Comparison of ENCODE assay signal across 8 cellular contexts in genomic region chr6:33323623-33323948, GRCh38. TPM values are rescaled to one million over a fixed set of nuclear protein-coding genes. Genes with fewer than 3 reads are reported as not detected.
DNase-seq lines count a peak whose midpoint lies in the region; ATAC-seq and TF ChIP-seq lines count a peak whose summit lies in the region.

No MANE protein-coding gene starts in this region.

- peak overlapping the region; percentile 83 for H3K4me3 ChIP-seq in adipocyte (ENCODE audit: low read length)
- peak overlapping the region; percentile 41 for H3K4me3 ChIP-seq in lung

- peak overlapping the region; percentile 77 to 82 for H3K27ac ChIP-seq in lung (ENCODE audit: low read depth in 1 of 2, low read length in 1 of 2)

- H3K9me3 ChIP-seq in adipocyte (ENCODE audit: control insufficient read depth, low read length) (no peaks in the 10 kb centered on the region), lung (ENCODE audit: control insufficient read depth in 2 of 2, insufficient read depth in 1 of 2, low read length in 1 of 2) (no peaks in the 10 kb centered on the region)

- TF ChIP-seq POLR2A in GM18505 (IDR thresholded peaks at IDR 0.05; ENCODE audit: borderline replicate concordance, extremely low read depth, insufficient read depth, insufficient read length) = no peak

- WGBS in lung, 2 donors = 1 to 3% methylated on average over 12 of the region's 12 CpGs

- H3K27me3 ChIP-seq in adipocyte (replicated peaks; ENCODE audit: control insufficient read depth, insufficient read depth, low read length) (no peaks in the 10 kb centered on the region), lung (ENCODE audit: control insufficient read depth, insufficient read depth) (no peaks in the 10 kb centered on the region)

- peak; percentile 4 for ATAC-seq in GM18505 (IDR thresholded peaks at IDR 0.05; ENCODE audit: unreplicated experiment)
- ATAC-seq in HG03521 (IDR thresholded peaks at IDR 0.05; ENCODE audit: unreplicated experiment) = peak; percentile 4
- no peak for ATAC-seq in lung (ENCODE audit: insufficient read depth, low FRiP score)

- H3K9ac ChIP-seq in adipocyte (ENCODE audit: low read length) = peak overlapping the region; percentile 84

- TF ChIP-seq CTCF in lung (IDR thresholded peaks at IDR 0.05; ENCODE audit: control extremely low read depth, extremely low read depth) = no peak

- DNase-seq in adipocyte (ENCODE audit: low read depth) = no peak
- no peak for DNase-seq in lung (ENCODE audit: low spot score)
- DNase-seq in GM03348 (ENCODE audit: low spot score) = no peak
- no peak for DNase-seq in stimulated activated CD4-positive, alpha-beta T cell treated with anti-CD3 and anti-CD28 coated beads, Interleukin-2, amount 100 ng/mL, for 24 hours
- no peak for DNase-seq in NCI-H446 treated with DMSO at 0.1 percent for 48 hours (lab: John Stamatoyannopoulos, UW)
- no peak for DNase-seq in DMS153 treated with DMSO at 0.1 percent for 48 hours (lab: John Stamatoyannopoulos, UW; ENCODE audit: unreplicated experiment)

- H3K36me3 ChIP-seq in adipocyte (ENCODE audit: control insufficient read depth, insufficient read depth, low read length, severe bottlenecking) (peaks cover 13% of the 10 kb centered on the region), lung (ENCODE audit: control insufficient read depth in 2 of 2, insufficient read depth in 2 of 2, low read length in 2 of 2) (peaks cover 4 to 26% of the 10 kb centered on the region in 2 donors)

- H3K4me1 ChIP-seq in adipocyte (ENCODE audit: control insufficient read depth, insufficient read depth, low read length) = peaks cover 44% of the 10 kb centered on the region
- peaks cover 3 to 24% of the 10 kb centered on the region in 2 donors for H3K4me1 ChIP-seq in lung (ENCODE audit: control insufficient read depth in 2 of 2, insufficient read depth in 2 of 2, low read length in 2 of 2)

RNA-seq across cellular contexts. Expression of gene DAXX, which starts 0.8 kb away (rescaled TPM):
- 10 to 100 TPM; 23.8 to 38.5 TPM for total RNA-seq in lung
- polyA plus RNA-seq in lung = 10 to 100 TPM; 32.8 to 36.3 TPM

RNA-seq across cellular contexts. Expression of gene ZBTB22, which starts 6.0 kb away (rescaled TPM):
- 10 to 100 TPM; 22.5 to 25.7 TPM for total RNA-seq in lung
- 10 to 100 TPM; 16.4 to 19.2 TPM for polyA plus RNA-seq in lung

RNA-seq across cellular contexts. Expression of gene TAPBP, which starts 9.7 kb away (rescaled TPM):
- 100 to 1,000 TPM; 155 to 241 TPM for total RNA-seq in lung
- 10 to 100 TPM; 78.7 to 78.9 TPM for polyA plus RNA-seq in lung

RNA-seq across cellular contexts. Expression of gene RGL2, which starts 24.8 kb away (rescaled TPM):
- total RNA-seq in lung = 10 to 100 TPM; 74.7 to 93.7 TPM
- polyA plus RNA-seq in lung = 10 to 100 TPM; 72.2 to 75.4 TPM

RNA-seq across cellular contexts. Expression of gene PFDN6, which starts 34.2 kb away (rescaled TPM):
- total RNA-seq in lung = 10 to 100 TPM; 21.8 to 42.2 TPM
- polyA plus RNA-seq in lung = 100 to 1,000 TPM; 113 to 377 TPM
